In genomic region chr7:127532736-127533135, GRCh38 we compare ENCODE assay signal across 25 cellular contexts.
"Had no signal": no experiment of that assay in that cellular context is flagged by ENCODE, and none has a peak within 500 bp of the region (broad histone marks: within the 10 kb centered on the region; RNA-seq: fewer than 3 reads in every experiment).

No MANE protein-coding gene starts in this region.

- DNase-seq: activated CD4-positive, alpha-beta memory T cell treated with anti-CD3 and anti-CD28 coated beads for 36 hours; activated CD4-positive, alpha-beta T cell treated with anti-CD3 and anti-CD28 coated beads, Interleukin-2, amount 10 ng/mL, durations not matched to agents 24 days and 14 days; activated CD8-positive, alpha-beta memory T cell treated with anti-CD3 and anti-CD28 coated beads, Interleukin-2, amount 50 U/mL, for 4 hours; activated effector memory CD4-positive, alpha-beta T cell treated with anti-CD3 and anti-CD28 coated beads, Interleukin-2, amount 50 U/mL, for 16 hours; activated naive CD4-positive, alpha-beta T cell treated with anti-CD3 and anti-CD28 coated beads, Interleukin-2, amount 10 ng/mL, durations not matched to agents 7 days and 5 days; activated naive CD8-positive, alpha-beta T cell treated with anti-CD3 and anti-CD28 coated beads, Interleukin-2, amount 10 ng/mL, durations not matched to agents 7 days and 5 days; activated T-cell treated with anti-CD3 and anti-CD28 coated beads, Interleukin-2, amount 50 U/mL, for 1 hour; amygdala; dermis blood vessel endothelial cell; effector CD4-positive, alpha-beta T cell; esophagus squamous epithelium; left ventricle myocardium superior; naive thymus-derived CD4-positive, alpha-beta T cell; nucleus accumbens; spleen; stimulated activated naive CD4-positive, alpha-beta T cell; T-helper 17 cell; T1000; tibial artery; upper lobe of right lung; WERI-Rb-1 had no signal

- H3K9me3 ChIP-seq: esophagus squamous epithelium, suprapubic skin, tibial artery had no signal

- H3K4me1 ChIP-seq: parathyroid adenoma, spleen, tibial artery, upper lobe of right lung had no signal

- ATAC-seq: left ventricle myocardium superior; naive thymus-derived CD4-positive, alpha-beta T cell; T-helper 17 cell; upper lobe of right lung had no signal

- H3K4me3 ChIP-seq: esophagus squamous epithelium, right atrium auricular region, spleen, suprapubic skin, tibial artery, upper lobe of right lung had no signal

- H3K9ac ChIP-seq: parathyroid adenoma had no signal

- H3K36me3 ChIP-seq: esophagus squamous epithelium, right atrium auricular region, spleen, suprapubic skin, tibial artery, upper lobe of right lung, WERI-Rb-1 had no signal

- H3K27ac ChIP-seq: epithelial cell of prostate, esophagus squamous epithelium, parathyroid adenoma, right atrium auricular region, spleen, suprapubic skin, tibial artery, upper lobe of right lung, WERI-Rb-1 had no signal

- H3K27me3 ChIP-seq: right atrium auricular region had no signal
